Comparison of ENCODE assay signal across 9 cellular contexts in the genomic region with DNA sequence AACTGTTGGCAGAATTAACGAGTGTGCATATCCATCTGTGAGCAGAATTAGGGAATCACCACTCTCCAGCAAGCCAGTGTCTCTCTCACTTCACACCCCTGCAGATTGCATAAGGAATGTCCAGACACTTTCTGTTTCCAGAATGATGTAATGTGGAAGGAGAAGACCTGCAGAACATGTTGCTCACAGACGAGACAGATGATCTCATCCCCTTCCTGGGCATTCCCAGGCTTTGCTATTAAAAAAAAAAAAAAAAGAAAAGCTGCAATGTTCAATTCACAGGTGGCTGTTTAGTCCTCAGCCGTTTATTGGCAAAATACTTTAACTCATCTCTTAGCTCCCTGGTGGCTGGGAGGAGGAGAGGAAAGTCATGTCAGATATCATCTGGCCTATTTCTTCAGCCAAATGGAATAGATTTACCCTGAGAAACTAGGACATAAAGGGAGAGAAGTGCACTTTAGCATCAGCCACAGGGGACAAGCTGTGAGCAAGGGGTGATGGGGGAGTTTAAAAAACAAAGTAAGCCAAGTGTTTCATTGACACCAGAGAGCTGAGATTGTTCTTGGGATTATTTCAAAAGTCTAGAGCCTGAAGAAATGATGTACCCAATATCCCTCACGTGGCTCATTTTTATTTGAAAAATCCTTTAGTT.
DNase-seq lines count a peak whose midpoint lies in the region; ATAC-seq and TF ChIP-seq lines count a peak whose summit lies in the region.
"Had no signal": no experiment of that assay in that cellular context is flagged by ENCODE, and none has a peak within 500 bp of the region (broad histone marks: within the 10 kb centered on the region; RNA-seq: fewer than 3 reads in every experiment).

No MANE protein-coding gene starts in this region.

- ATAC-seq in HG03095 (IDR thresholded peaks at IDR 0.05; ENCODE audit: unreplicated experiment): no peak
- no peak for ATAC-seq in GM21619 (IDR thresholded peaks at IDR 0.05; ENCODE audit: unreplicated experiment)

- no peak overlapping the region for H3K27ac Mint-ChIP-seq in Calu3 (ENCODE audit: unreplicated experiment)
- H3K27ac Mint-ChIP-seq: activated naive CD8-positive, alpha-beta T cell had no signal

- no peak overlapping the region for H3K4me3 ChIP-seq in epithelial cell of esophagus (ENCODE audit: low read length)

- no TSS peak for BruUV-seq in Calu3 (replicated peaks; lab: Mats Ljungman, UMichigan)

- intact Hi-C loops in Calu3 (cut with micrococcal nuclease; ENCODE audit: unreplicated experiment): no loop called here

- H3K4me1 Mint-ChIP-seq in Calu3 (ENCODE audit: low read depth, unreplicated experiment): peaks cover 19% of the 10 kb centered on the region

- DNase-seq in Calu3 (peak; percentile 3), NCI-H2171 (lab: John Stamatoyannopoulos, UW) (peak; percentile 30), epithelial cell of esophagus (ENCODE audit: low read depth) (peak; percentile 99), myocyte (ENCODE audit: low read depth) (peak; percentile 61), mesenteric fat pad (ENCODE audit: low spot score) (no peak), NCI-H1048 (lab: John Stamatoyannopoulos, UW) (no peak)

- H3K4me3 Mint-ChIP-seq in Calu3 (ENCODE audit: low read depth, unreplicated experiment): no peak overlapping the region
- H3K4me3 Mint-ChIP-seq: activated naive CD8-positive, alpha-beta T cell had no signal

- no peak for TF ChIP-seq CTCF in Calu3 (IDR thresholded peaks at IDR 0.05; ENCODE audit: unreplicated experiment)
- no peak for TF ChIP-seq CTCF in epithelial cell of esophagus (IDR thresholded peaks at IDR 0.05; ENCODE audit: insufficient read depth, low read depth, low read length, missing control alignments)

- CTCF ChIA-PET in Calu3 (lab: Charles Lee): interaction anchor here (0.7 to 0.9 kb wide), 2 partner anchors 187 to 560 kb away, joined by 3 read pairs; no protein-coding TSS in a partner anchor

- H3K36me3 Mint-ChIP-seq in Calu3 (ENCODE audit: insufficient read depth, unreplicated experiment): no peaks in the 10 kb centered on the region
- H3K36me3 Mint-ChIP-seq: activated naive CD8-positive, alpha-beta T cell had no signal

- no peaks in the 10 kb centered on the region for H3K9me3 Mint-ChIP-seq in Calu3 (ENCODE audit: low read depth, unreplicated experiment)

- H3K27me3 Mint-ChIP-seq in Calu3 (ENCODE audit: unreplicated experiment): no peaks in the 10 kb centered on the region

Comparison
In these comparisons a context has a peak if more than half of its experiments do, and no peak if none do; other contexts are left out.
1. DNase-seq: peak in Calu3 (single experiment), NCI-H2171 (single experiment), epithelial cell of esophagus (single experiment) and myocyte (single experiment); none in mesenteric fat pad (single experiment) and NCI-H1048 (single experiment).